Comparison of ENCODE assay signal across 1 cellular context in genomic region chr17:66507982-66508760, GRCh38.
TF ChIP-seq lines count a peak whose summit lies in the region.

No MANE protein-coding gene starts in this region.

TF ChIP-seq in HepG2, 621 proteins besides CTCF, POLR2A, EP300 and RAD21 (continued from another document):
- no peak for TF ChIP-seq ZBTB44 (CRISPR knock-in tag; IDR thresholded peaks at IDR 0.05)
TF ChIP-seq in HepG2: peak in this region for 2.
